9 cellular contexts compared by ENCODE assay signal in genomic region chr1:158177705-158178450, GRCh38. TPM values are rescaled to one million over a fixed set of nuclear protein-coding genes. Genes with fewer than 3 reads are reported as not detected.
DNase-seq lines count a peak whose midpoint lies in the region; ATAC-seq, FAIRE-seq and TF ChIP-seq lines count a peak whose summit lies in the region.
"Had no signal": no experiment of that assay in that cellular context is flagged by ENCODE, and none has a peak within 500 bp of the region (broad histone marks: within the 10 kb centered on the region; RNA-seq: fewer than 3 reads in every experiment).

No MANE protein-coding gene starts in this region.

- no peak for FAIRE-seq in GM12892 (lab: Jason Lieb, UNC)
- FAIRE-seq: G401.6 had no signal

- TF ChIP-seq CTCF in cardiac fibroblast (IDR thresholded peaks at IDR 0.05; ENCODE audit: low read depth, low read length), result no peak
- no peak for TF ChIP-seq CTCF in sigmoid colon (IDR thresholded peaks at IDR 0.05)

- TF ChIP-seq POLR2A in sigmoid colon (IDR thresholded peaks at IDR 0.05) (no peak), GM12892 (IDR thresholded peaks at IDR 0.05; ENCODE audit: low read depth, low read length) (no peak)

- H3K36me3 ChIP-seq in sigmoid colon, result no peaks in the 10 kb centered on the region

- no peak for TF ChIP-seq EP300 in sigmoid colon (IDR thresholded peaks at IDR 0.05)

- no peak for ATAC-seq in GM18520 (IDR thresholded peaks at IDR 0.05; ENCODE audit: unreplicated experiment)

- DNase-seq in activated T-cell treated with anti-CD3 and anti-CD28 coated beads for 24 hours (ENCODE audit: low read depth) (peak; percentile 16), OCI-M1 (lab: John Stamatoyannopoulos, UW) (peak; percentile 33), cardiac fibroblast (ENCODE audit: low read depth in 2 of 2) (peak; percentile 67 to 73), inferior parietal cortex (ENCODE audit: extremely low spot score) (peak; percentile 43), sigmoid colon (peak; percentile 92), GM12892 (ENCODE audit: insufficient read length) (no peak)
- DNase-seq in activated T-cell treated with anti-CD3 and anti-CD28 coated beads, Interleukin-2, amount 50 U/mL, for 1 hour, result no peak

- H3K4me1 ChIP-seq in sigmoid colon, result peaks cover 0 to 23% (median 18%) of the 10 kb centered on the region in 4 donors

- intact Hi-C loops in sigmoid colon (cut with DNase I), result no loop called here

- 5 to 29% methylated on average over 34 of the region's 34 CpGs for WGBS in sigmoid colon, 2 donors

- peaks cover 0 to 32% (median 13%) of the 10 kb centered on the region in 3 donors for H3K27me3 ChIP-seq in sigmoid colon

- H3K4me3 ChIP-seq in cardiac fibroblast (replicated peaks in 1 of 2; ENCODE audit: low read depth in 2 of 2, low read length in 2 of 2) (peak overlapping the region; percentile 52 to 53), sigmoid colon (peak overlapping the region; percentile 37 to 55 (median 50))

- no peaks in the 10 kb centered on the region for H3K9me3 ChIP-seq in sigmoid colon

- peak overlapping the region in 3 of 4 donors; percentile 24 to 40 (median 32) for H3K27ac ChIP-seq in sigmoid colon

RNA-seq across cellular contexts. Expression of gene CD1D, which starts 2.8 kb away (rescaled TPM):
- total RNA-seq in sigmoid colon, result 1 to 10 TPM; 1.1 to 3.0 (median 2.2) TPM
- 1 to 10 TPM in 2 of 3 donors, under 1 TPM in 1; 0.60 to 5.9 (median 3.2) TPM for polyA plus RNA-seq in sigmoid colon
- polyA plus RNA-seq in GM12892 (2012; ENCODE audit: missing spikeins), result not detected

Comparison
In these comparisons a context has a peak if more than half of its experiments do, and no peak if none do; other contexts are left out.
1. DNase-seq: peak in activated T-cell treated with anti-CD3 and anti-CD28 coated beads for 24 hours (single experiment), OCI-M1 (single experiment), cardiac fibroblast (2 of 2), inferior parietal cortex (single experiment) and sigmoid colon (single experiment); none in activated T-cell treated with anti-CD3 and anti-CD28 coated beads, Interleukin-2, amount 50 U/mL, for 1 hour (single experiment) and GM12892 (single experiment).